ENCODE assay signal across 20 cellular contexts in the genomic region with DNA sequence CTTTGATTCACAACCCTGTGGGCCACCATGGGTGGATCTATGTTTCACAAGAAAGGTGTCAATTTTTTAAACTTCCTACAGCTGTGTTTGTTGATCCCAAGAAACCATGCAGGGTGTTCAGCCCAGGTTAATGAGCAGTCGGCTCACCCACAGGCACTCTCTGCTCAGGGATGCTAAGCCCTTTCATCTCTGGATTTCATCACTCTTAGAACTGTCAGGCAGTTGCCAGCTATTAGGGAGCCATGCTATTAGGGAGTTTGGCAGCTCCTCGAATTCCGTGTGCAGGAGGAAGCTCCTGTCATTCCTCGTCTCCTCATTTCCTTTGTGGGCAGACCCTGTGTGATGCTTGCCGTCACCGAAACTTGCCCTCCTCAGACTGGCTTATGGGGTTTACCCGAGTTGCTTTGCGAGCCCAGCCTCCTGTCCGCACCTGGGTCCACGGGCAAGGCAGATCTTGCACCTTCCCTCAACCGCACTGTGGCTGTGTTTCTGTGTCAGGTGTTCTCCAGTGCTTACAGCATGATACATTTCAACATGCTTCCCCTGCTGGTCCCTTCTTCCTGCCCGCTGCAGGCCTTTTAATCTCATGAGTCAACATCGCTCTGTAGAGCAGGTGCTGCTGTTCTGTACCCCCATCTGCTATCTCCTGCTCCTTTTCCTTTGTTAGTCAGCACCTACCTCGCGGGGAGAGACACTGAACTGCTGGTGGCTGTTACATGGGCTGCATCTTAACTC.
A peak's percentile ranks its signal among the peaks of the same experiment; 100 is the strongest.
DNase-seq lines count a peak whose midpoint lies in the region; ATAC-seq and TF ChIP-seq lines count a peak whose summit lies in the region.
"Had no signal": no experiment of that assay in that cellular context is flagged by ENCODE, and none has a peak within 500 bp of the region (broad histone marks: within the 10 kb centered on the region; RNA-seq: fewer than 3 reads in every experiment).

No MANE protein-coding gene starts in this region.

- CTCF ChIA-PET in Calu3 (lab: Charles Lee), result no interaction called here

- H3K27me3 ChIP-seq in thymus (ENCODE audit: control insufficient read depth, insufficient read depth), result no peaks in the 10 kb centered on the region
- H3K27me3 ChIP-seq: breast epithelium, dorsolateral prefrontal cortex, hepatocyte, SJCRH30 had no signal

- H3K27me3 Mint-ChIP-seq in activated naive CD8-positive, alpha-beta T cell treated with anti-CD3 and anti-CD28 coated beads, Interleukin-2, amount 50 U/mL, for 24 hours, result peaks cover 5% of the 10 kb centered on the region
- H3K27me3 Mint-ChIP-seq in Calu3 (ENCODE audit: unreplicated experiment), result no peaks in the 10 kb centered on the region
- H3K27me3 Mint-ChIP-seq: type B pancreatic cell had no signal

- H3K27ac Mint-ChIP-seq in activated naive CD8-positive, alpha-beta T cell treated with anti-CD3 and anti-CD28 coated beads, Interleukin-2, amount 50 U/mL, for 24 hours, result no peak overlapping the region
- H3K27ac Mint-ChIP-seq in Calu3 (ENCODE audit: unreplicated experiment), result no peak overlapping the region
- H3K27ac Mint-ChIP-seq: GM23338 had no signal

- BruUV-seq in Calu3 (replicated peaks; lab: Mats Ljungman, UMichigan), result no TSS peak

- H3K36me3 ChIP-seq in thymus (ENCODE audit: control insufficient read depth, insufficient read depth), result no peaks in the 10 kb centered on the region
- H3K36me3 ChIP-seq: breast epithelium, SJCRH30 had no signal

- H3K4me1 Mint-ChIP-seq in activated naive CD8-positive, alpha-beta T cell treated with anti-CD3 and anti-CD28 coated beads, Interleukin-2, amount 50 U/mL, for 24 hours, result peaks cover 6% of the 10 kb centered on the region
- H3K4me1 Mint-ChIP-seq in Calu3 (ENCODE audit: low read depth, unreplicated experiment), result no peaks in the 10 kb centered on the region
- H3K4me1 Mint-ChIP-seq: GM23338 had no signal

- ATAC-seq in activated naive CD8-positive, alpha-beta T cell treated with anti-CD3 and anti-CD28 coated beads, Interleukin-2, amount 50 U/mL, for 24 hours, result peak; percentile 56
- ATAC-seq: GM23338, sciatic nerve had no signal

- WGBS in thymus, result 15% methylated on average over 15 of the region's 15 CpGs

- H3K9me3 Mint-ChIP-seq in activated naive CD8-positive, alpha-beta T cell treated with anti-CD3 and anti-CD28 coated beads, Interleukin-2, amount 50 U/mL, for 24 hours, result peaks cover 2% of the 10 kb centered on the region
- H3K9me3 Mint-ChIP-seq in Calu3 (ENCODE audit: low read depth, unreplicated experiment), result no peaks in the 10 kb centered on the region
- H3K9me3 Mint-ChIP-seq: GM23338 had no signal

- H3K36me3 Mint-ChIP-seq in activated naive CD8-positive, alpha-beta T cell treated with anti-CD3 and anti-CD28 coated beads, Interleukin-2, amount 50 U/mL, for 24 hours (ENCODE audit: low read depth), result no peaks in the 10 kb centered on the region
- H3K36me3 Mint-ChIP-seq in Calu3 (ENCODE audit: insufficient read depth, unreplicated experiment), result no peaks in the 10 kb centered on the region
- H3K36me3 Mint-ChIP-seq: type B pancreatic cell had no signal

- TF ChIP-seq CTCF in Calu3 (IDR thresholded peaks at IDR 0.05; ENCODE audit: unreplicated experiment), result no peak

- H3K27ac ChIP-seq in thymus (ENCODE audit: low read depth), result peak overlapping the region; percentile 68
- H3K27ac ChIP-seq: 22Rv1, breast epithelium, dorsolateral prefrontal cortex, hepatocyte, SJCRH30 had no signal

- intact Hi-C loops in Calu3 (cut with micrococcal nuclease; ENCODE audit: unreplicated experiment), result no loop called here

- H3K4me3 Mint-ChIP-seq in activated naive CD8-positive, alpha-beta T cell treated with anti-CD3 and anti-CD28 coated beads, Interleukin-2, amount 50 U/mL, for 24 hours, result no peak overlapping the region
- no peak overlapping the region for H3K4me3 Mint-ChIP-seq in Calu3 (ENCODE audit: low read depth, unreplicated experiment)
- H3K4me3 Mint-ChIP-seq: GM23338, type B pancreatic cell had no signal

- H3K4me3 ChIP-seq in thymus (ENCODE audit: low read length), result no peak overlapping the region
- H3K4me3 ChIP-seq: breast epithelium, dorsolateral prefrontal cortex, GM23338, hepatocyte, SJCRH30 had no signal

- DNase-seq in DMS 273 (lab: John Stamatoyannopoulos, UW; ENCODE audit: unreplicated experiment) (peak; percentile 25), DMS 273 treated with DMSO at 0.1 percent for 48 hours (lab: John Stamatoyannopoulos, UW) (no peak), Calu3 (no peak)
- DNase-seq in stimulated activated CD4-positive, alpha-beta T cell treated with anti-CD3 and anti-CD28 coated beads, Interleukin-15, amount 100 ng/mL, for 24 hours, result peak; percentile 1
- DNase-seq in stimulated activated CD4-positive, alpha-beta T cell treated with anti-CD3 and anti-CD28 coated beads, Interleukin-4, amount 100 ng/mL, for 24 hours, result no peak
- peak; percentile 1 for DNase-seq in activated naive CD8-positive, alpha-beta T cell treated with anti-CD3 and anti-CD28 coated beads, Interleukin-2, amount 50 U/mL, for 24 hours
- no peak for DNase-seq in effector CD4-positive, alpha-beta T cell
- DNase-seq: activated effector memory CD4-positive, alpha-beta T cell treated with anti-CD3 and anti-CD28 coated beads, Interleukin-2, amount 50 U/mL, for 16 hours; C1 segment of cervical spinal cord; dorsolateral prefrontal cortex; midbrain; NCI-H1930; SJCRH30 had no signal

- peaks cover 31% of the 10 kb centered on the region for H3K4me1 ChIP-seq in thymus (ENCODE audit: control insufficient read depth, insufficient read depth, low read length)
- H3K4me1 ChIP-seq: breast epithelium, SJCRH30 had no signal

- H3K9me3 ChIP-seq in thymus (ENCODE audit: control insufficient read depth), result no peaks in the 10 kb centered on the region
- H3K9me3 ChIP-seq: breast epithelium, SJCRH30 had no signal

Comparison
In these comparisons a context has a peak if more than half of its experiments do, and no peak if none do; other contexts are left out.
1. DNase-seq: peak in DMS 273 (single experiment), stimulated activated CD4-positive, alpha-beta T cell treated with anti-CD3 and anti-CD28 coated beads, Interleukin-15, amount 100 ng/mL, for 24 hours (single experiment) and activated naive CD8-positive, alpha-beta T cell treated with anti-CD3 and anti-CD28 coated beads, Interleukin-2, amount 50 U/mL, for 24 hours (single experiment); none in DMS 273 treated with DMSO at 0.1 percent for 48 hours (single experiment), stimulated activated CD4-positive, alpha-beta T cell treated with anti-CD3 and anti-CD28 coated beads, Interleukin-4, amount 100 ng/mL, for 24 hours (single experiment), Calu3 (single experiment) and effector CD4-positive, alpha-beta T cell (single experiment).